In the genomic region with DNA sequence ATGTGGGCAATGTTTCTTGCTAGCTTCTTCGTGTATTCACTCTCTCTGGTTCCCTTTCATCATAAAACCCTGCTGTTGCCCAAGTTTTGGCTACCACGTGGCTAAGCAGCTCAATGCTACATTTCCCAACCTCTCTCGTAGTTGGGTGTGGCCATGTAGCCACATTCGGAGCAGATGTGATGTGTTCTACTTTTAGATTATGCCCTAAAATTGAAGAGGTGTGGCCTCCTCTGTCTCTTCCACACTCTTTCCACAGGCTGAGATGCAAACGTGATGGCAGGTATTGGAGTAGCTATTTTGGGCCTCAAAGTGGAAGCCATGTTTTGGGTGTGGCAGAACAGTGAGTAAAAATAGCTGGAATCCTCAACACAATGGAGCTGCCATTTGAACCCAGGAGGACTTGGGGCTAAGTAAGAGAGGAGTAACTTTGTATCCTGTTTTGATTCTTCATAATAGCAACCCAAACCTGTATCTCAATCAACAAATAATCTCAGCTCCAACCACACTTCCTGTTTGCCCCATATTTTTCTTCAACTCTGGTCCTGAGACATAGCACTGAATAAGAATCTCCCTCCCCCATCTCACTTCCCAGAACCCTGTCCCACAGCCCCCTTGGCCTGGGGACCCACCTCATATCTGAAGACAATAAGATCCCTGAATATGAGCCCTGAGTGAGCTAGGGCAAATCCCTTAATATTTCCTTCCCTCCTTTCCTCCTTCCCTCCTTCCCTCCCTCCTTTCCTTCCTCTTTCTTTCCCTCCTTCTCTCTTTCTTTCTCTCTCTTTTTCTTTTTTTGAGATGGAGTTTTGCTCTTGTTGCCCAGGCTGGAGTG, we compare ENCODE assay signal across 1 cellular context.
TF ChIP-seq lines count a peak whose summit lies in the region.

No MANE protein-coding gene starts in this region.

TF ChIP-seq in SK-N-SH treated with all-trans-retinoic acid at 6 μM for 48 hours, 23 proteins besides CTCF, POLR2A, EP300 and RAD21 (continued from another document):
- TF ChIP-seq, protein P1, sequence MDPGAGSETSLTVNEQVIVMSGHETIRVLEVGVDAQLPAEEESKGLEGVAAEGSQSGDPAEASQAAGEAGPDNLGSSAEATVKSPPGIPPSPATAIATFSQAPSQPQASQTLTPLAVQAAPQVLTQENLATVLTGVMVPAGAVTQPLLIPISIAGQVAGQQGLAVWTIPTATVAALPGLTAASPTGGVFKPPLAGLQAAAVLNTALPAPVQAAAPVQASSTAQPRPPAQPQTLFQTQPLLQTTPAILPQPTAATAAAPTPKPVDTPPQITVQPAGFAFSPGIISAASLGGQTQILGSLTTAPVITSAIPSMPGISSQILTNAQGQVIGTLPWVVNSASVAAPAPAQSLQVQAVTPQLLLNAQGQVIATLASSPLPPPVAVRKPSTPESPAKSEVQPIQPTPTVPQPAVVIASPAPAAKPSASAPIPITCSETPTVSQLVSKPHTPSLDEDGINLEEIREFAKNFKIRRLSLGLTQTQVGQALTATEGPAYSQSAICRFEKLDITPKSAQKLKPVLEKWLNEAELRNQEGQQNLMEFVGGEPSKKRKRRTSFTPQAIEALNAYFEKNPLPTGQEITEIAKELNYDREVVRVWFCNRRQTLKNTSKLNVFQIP (CRISPR knock-in tag; IDR thresholded peaks at IDR 0.05; ENCODE audit: borderline replicate concordance, low read depth), result no peak
